In genomic region chr6:24845578-24845977, GRCh38 we compare ENCODE assay signal across 36 cellular contexts. TPM values are rescaled to one million over a fixed set of nuclear protein-coding genes. Genes with fewer than 3 reads are reported as not detected.
DNase-seq lines count a peak whose midpoint lies in the region; ATAC-seq, FAIRE-seq and TF ChIP-seq lines count a peak whose summit lies in the region.
"Had no signal": no experiment of that assay in that cellular context is flagged by ENCODE, and none has a peak within 500 bp of the region (broad histone marks: within the 10 kb centered on the region; RNA-seq: fewer than 3 reads in every experiment).

No MANE protein-coding gene starts in this region.

- intact Hi-C loops in A673 (cut with micrococcal nuclease; ENCODE audit: unreplicated experiment) = no loop called here
- intact Hi-C loops in dorsolateral prefrontal cortex (cut with DNase I) = no loop called here

- H3K36me3 ChIP-seq in bronchial epithelial cell (ENCODE audit: control insufficient read depth, insufficient read depth, low read length) (no peaks in the 10 kb centered on the region), neutrophil (peaks cover 100% of the 10 kb centered on the region), A673 (ENCODE audit: insufficient read depth, low read length, poor library complexity, severe bottlenecking) (no peaks in the 10 kb centered on the region)
- H3K36me3 ChIP-seq: cardiac muscle cell had no signal

- H3K4me3 Mint-ChIP-seq in activated T-cell treated with anti-CD3 and anti-CD28 coated beads, Interleukin-2, amount 50 U/mL, for 72 hours = no peak overlapping the region
- peak overlapping the region; percentile 12 for H3K4me3 Mint-ChIP-seq in T-helper 17 cell
- H3K4me3 Mint-ChIP-seq: endodermal cell; neural crest cell; T-helper 2 cell treated with Interferon-gamma antibody and Interleukin-4, amounts not matched to agents 5 μg/mL and 100 μg/mL, for 36 hours had no signal

- POLR2A ChIA-PET in A673 (lab: Charles Lee; ENCODE audit: low non-redundant PET) = no interaction called here

- H3K4me1 Mint-ChIP-seq in activated T-cell treated with anti-CD3 and anti-CD28 coated beads, Interleukin-2, amount 50 U/mL, for 72 hours (ENCODE audit: low read depth) = peaks cover 45% of the 10 kb centered on the region
- peaks cover 50% of the 10 kb centered on the region for H3K4me1 Mint-ChIP-seq in T-helper 17 cell

- H3K27ac ChIP-seq in neutrophil (peak overlapping the region; percentile 16), A673 (ENCODE audit: low read depth, low read length, poor library complexity, severe bottlenecking) (no peak overlapping the region), dorsolateral prefrontal cortex (no peak overlapping the region)
- H3K27ac ChIP-seq: cardiac muscle cell, coronary artery, lower lobe of right lung, parathyroid adenoma, SK-N-MC, suprapubic skin, upper lobe of right lung had no signal

- H3K9me3 ChIP-seq in T-helper 17 cell (ENCODE audit: control insufficient read depth, low read length, poor library complexity, severe bottlenecking) (no peaks in the 10 kb centered on the region), neutrophil (peaks cover 7% of the 10 kb centered on the region), A673 (ENCODE audit: low read depth, low read length, poor library complexity, severe bottlenecking) (no peaks in the 10 kb centered on the region)
- H3K9me3 ChIP-seq: lower lobe of right lung, suprapubic skin, upper lobe of right lung had no signal

- H3K27ac Mint-ChIP-seq in activated T-cell treated with anti-CD3 and anti-CD28 coated beads, Interleukin-2, amount 50 U/mL, for 72 hours = peak overlapping the region; percentile 30
- peak overlapping the region; percentile 61 for H3K27ac Mint-ChIP-seq in T-helper 17 cell
- H3K27ac Mint-ChIP-seq: endodermal cell had no signal

- peaks cover 2% of the 10 kb centered on the region for H3K27me3 ChIP-seq in bronchial epithelial cell (ENCODE audit: control insufficient read depth, insufficient read depth, low read length)
- H3K27me3 ChIP-seq in neutrophil = no peaks in the 10 kb centered on the region
- H3K27me3 ChIP-seq in A673 (replicated peaks; ENCODE audit: insufficient read depth, low read depth, low read length, poor library complexity) = peaks cover 4% of the 10 kb centered on the region
- peaks cover 0 to 13% (median 0%) of the 10 kb centered on the region in 45 donors for H3K27me3 ChIP-seq in dorsolateral prefrontal cortex
- H3K27me3 ChIP-seq: cardiac muscle cell, suprapubic skin, upper lobe of right lung had no signal

- peak; percentile 66 for FAIRE-seq in bronchial epithelial cell (lab: Jason Lieb, UNC)
- FAIRE-seq: HTR-8/SVneo had no signal

- no peak for TF ChIP-seq CTCF in bronchial epithelial cell (IDR thresholded peaks at IDR 0.05; ENCODE audit: insufficient read depth, low read length, severe bottlenecking)
- TF ChIP-seq CTCF in neutrophil (IDR thresholded peaks at IDR 0.05) = no peak
- TF ChIP-seq CTCF in A673 (conservative IDR thresholded peaks at IDR 0.05; ENCODE audit: low read depth, low read length) = no peak
- no peak for TF ChIP-seq CTCF in dorsolateral prefrontal cortex (IDR thresholded peaks at IDR 0.05 in 54 of 56, conservative IDR thresholded peaks at IDR 0.05 in 2 of 56; ENCODE audit: low read depth in 1 of 56, partially characterized antibody in 56 of 56)

- no TSS peak for BruUV-seq in A673 (replicated peaks; lab: Mats Ljungman, UMichigan)

- no peaks in the 10 kb centered on the region for H3K27me3 Mint-ChIP-seq in activated T-cell treated with anti-CD3 and anti-CD28 coated beads, Interleukin-2, amount 50 U/mL, for 72 hours (ENCODE audit: low read depth)
- H3K27me3 Mint-ChIP-seq in T-helper 17 cell = no peaks in the 10 kb centered on the region

- no peak for ATAC-seq in activated T-cell treated with anti-CD3 and anti-CD28 coated beads, Interleukin-2, amount 50 U/mL, for 72 hours (replicated peaks in 1 of 2)
- ATAC-seq in T-helper 17 cell = no peak
- no peak for ATAC-seq in HG03354 (IDR thresholded peaks at IDR 0.05; ENCODE audit: poor library complexity, severe bottlenecking, unreplicated experiment)
- ATAC-seq: esophagus mucosa, lower lobe of right lung, right cardiac atrium, upper lobe of right lung had no signal

- no peak for DNase-seq in activated T-cell treated with anti-CD3 and anti-CD28 coated beads, Interleukin-2, amount 50 U/mL, for 72 hours
- DNase-seq in activated T-cell treated with anti-CD3 and anti-CD28 coated beads, Interleukin-2, amount 50 U/mL, for 48 hours = no peak
- DNase-seq in T-helper 17 cell (no peak), bronchial epithelial cell (ENCODE audit: low read depth) (no peak), A673 (ENCODE audit: low spot score) (no peak), dorsolateral prefrontal cortex (no peak)
- DNase-seq: activated CD4-positive, alpha-beta T cell treated with anti-CD3 and anti-CD28 coated beads, Interleukin-2, amount 50 U/mL, for 1 hour; activated CD8-positive, alpha-beta memory T cell treated with anti-CD3 and anti-CD28 coated beads, Interleukin-2, amount 50 U/mL, for 4 hours; activated gamma-delta T cell; aorta; DMS79 treated with DMSO at 0.1 percent for 48 hours; endodermal cell; foreskin fibroblast; GF-D8; HCEC 1CT; KG1; lower lobe of right lung; MM.1S; NCI-H1417 treated with DMSO at 0.1 percent for 48 hours; NCI-H2081; NCI-H345; right cardiac atrium; upper lobe of right lung had no signal

- no peaks in the 10 kb centered on the region for H3K9me3 Mint-ChIP-seq in activated T-cell treated with anti-CD3 and anti-CD28 coated beads, Interleukin-2, amount 50 U/mL, for 72 hours
- H3K9me3 Mint-ChIP-seq: endodermal cell; neural crest cell; T-helper 2 cell treated with Interferon-gamma antibody and Interleukin-4, amounts not matched to agents 5 μg/mL and 100 μg/mL, for 36 hours had no signal

- H3K4me1 ChIP-seq in neutrophil (ENCODE audit: control insufficient read depth in 1 of 2, insufficient read depth in 1 of 2, low read depth in 1 of 2, low read length in 1 of 2) (no peaks in the 10 kb centered on the region), A673 (ENCODE audit: insufficient read depth, low read length, poor library complexity, severe bottlenecking) (no peaks in the 10 kb centered on the region)
- H3K4me1 ChIP-seq: lower lobe of right lung, parathyroid adenoma, upper lobe of right lung had no signal

- peaks cover 16 to 40% of the 10 kb centered on the region in 2 donors for H3K36me3 Mint-ChIP-seq in activated T-cell treated with anti-CD3 and anti-CD28 coated beads, Interleukin-2, amount 50 U/mL, for 72 hours (ENCODE audit: insufficient read depth in 2 of 2)
- H3K36me3 Mint-ChIP-seq in T-helper 17 cell (ENCODE audit: low read depth) = peaks cover 12% of the 10 kb centered on the region

- H3K4me3 ChIP-seq in bronchial epithelial cell (ENCODE audit: low read depth, low read length) (no peak overlapping the region), neutrophil (ENCODE audit: low read depth in 1 of 2, low read length in 1 of 2) (no peak overlapping the region), A673 (ENCODE audit: low read depth, low read length, poor library complexity, severe bottlenecking) (no peak overlapping the region), dorsolateral prefrontal cortex (no peak overlapping the region)
- H3K4me3 ChIP-seq: cardiac muscle cell, coronary artery, lower lobe of right lung, SK-N-MC, suprapubic skin, upper lobe of right lung had no signal

- CTCF ChIA-PET in A673 (lab: Charles Lee) = no interaction called here

RNA-seq across cellular contexts. Expression of gene ARMH2, which starts 46.9 kb away (rescaled TPM):
- total RNA-seq in activated T-cell treated with anti-CD3 and anti-CD28 coated beads, Interleukin-2, amount 50 U/mL, for 72 hours = not detected
- total RNA-seq in T-helper 17 cell = 1 to 10 TPM; 1.1 to 2.7 TPM
- not detected in 2 replicates for total RNA-seq in bronchial epithelial cell
- total RNA-seq in A673 (2021) = not detected in 2 replicates
- total RNA-seq in dorsolateral prefrontal cortex = 1 to 10 TPM in 2 of 120 experiments, under 1 TPM in 6, not detected in 112; 0.60 to 1.8 (median 0.81) TPM
- total RNA-seq: aorta, cardiac muscle cell, endodermal cell, esophagus mucosa, kidney epithelial cell, mononuclear cell, neural crest cell, right cardiac atrium, suprapubic skin, upper lobe of right lung had no signal
